1 cellular context compared by ENCODE assay signal in genomic region chrX:136880452-136881013, GRCh38.
TF ChIP-seq lines count a peak whose summit lies in the region.

TSS of gene RBMX (minus strand) at chrX:136880725. CDS start at chrX:136879427, 1,298 bp downstream.

TF ChIP-seq in HEK293, 187 proteins besides CTCF, POLR2A, EP300 and RAD21 (continued from another document):
- TF ChIP-seq ZBTB49 (tag by site-specific recombination; IDR thresholded peaks at IDR 0.05; ENCODE audit: low read depth) (no peak), ZNF561 (tag by site-specific recombination; IDR thresholded peaks at IDR 0.05; ENCODE audit: borderline replicate concordance) (peak; percentile 43; the same call in 1 of the 2 replicates), YY1 (tag by site-specific recombination; IDR thresholded peaks at IDR 0.05) (peak; percentile 79), ZNF571 (tag by site-specific recombination; IDR thresholded peaks at IDR 0.05) (no peak), ZNF2 (tag by site-specific recombination; IDR thresholded peaks at IDR 0.05) (peak; percentile 84), ZBTB8A (tag by site-specific recombination; IDR thresholded peaks at IDR 0.05) (peak; percentile 21; the same call in 1 of the 2 replicates), HIC1 (tag by site-specific recombination; IDR thresholded peaks at IDR 0.05) (no peak), ZNF76 (tag by site-specific recombination; IDR thresholded peaks at IDR 0.05; ENCODE audit: borderline replicate concordance, low read depth) (no peak; the same call in 1 of the 2 replicates), SP7 (tag by site-specific recombination; IDR thresholded peaks at IDR 0.05) (0 out of 2 replicates have a peak, but pooled peaks have one; percentile 6), ZFHX2 (tag by site-specific recombination; conservative IDR thresholded peaks at IDR 0.05) (no peak), ZNF664 (tag by site-specific recombination; IDR thresholded peaks at IDR 0.05) (no peak), ZFP41 (tag by site-specific recombination; IDR thresholded peaks at IDR 0.05; ENCODE audit: borderline replicate concordance) (no peak), ZSCAN16 (tag by site-specific recombination; IDR thresholded peaks at IDR 0.05) (no peak), ZNF274 (IDR thresholded peaks at IDR 0.05; ENCODE audit: low read length) (no peak), ZNF274 (tag by site-specific recombination; IDR thresholded peaks at IDR 0.05; ENCODE audit: borderline replicate concordance) (no peak), SP3 (tag by site-specific recombination; IDR thresholded peaks at IDR 0.05) (peak; percentile 63), GLI2 (tag by site-specific recombination; IDR thresholded peaks at IDR 0.05; ENCODE audit: borderline replicate concordance, low read depth) (no peak), INSM2 (tag by site-specific recombination; IDR thresholded peaks at IDR 0.05) (no peak), ZNF335 (tag by site-specific recombination; conservative IDR thresholded peaks at IDR 0.05) (peak; percentile 73), ZNF302 (tag by site-specific recombination; IDR thresholded peaks at IDR 0.05; ENCODE audit: low read depth) (no peak), ZFP3 (tag by site-specific recombination; IDR thresholded peaks at IDR 0.05; ENCODE audit: low read depth) (no peak), ZNF639 (tag by site-specific recombination; IDR thresholded peaks at IDR 0.05) (no peak; the same call in 1 of the 2 replicates), AEBP2 (tag by site-specific recombination; IDR thresholded peaks at IDR 0.05; ENCODE audit: borderline replicate concordance) (no peak), ZNF670 (tag by site-specific recombination; IDR thresholded peaks at IDR 0.05; ENCODE audit: low read depth) (no peak), ZFP69B (tag by site-specific recombination; IDR thresholded peaks at IDR 0.05) (no peak), KLF16 (tag by site-specific recombination; IDR thresholded peaks at IDR 0.05) (no peak), ZNF692 (tag by site-specific recombination; IDR thresholded peaks at IDR 0.05) (peak; percentile 40; the same call in 1 of the 2 replicates), ZNF394 (tag by site-specific recombination; IDR thresholded peaks at IDR 0.05; ENCODE audit: borderline replicate concordance) (peak; percentile 30; the same call in 1 of the 2 replicates), ZXDB (tag by site-specific recombination; IDR thresholded peaks at IDR 0.05) (peak; percentile 81), ZNF501 (tag by site-specific recombination; IDR thresholded peaks at IDR 0.05) (no peak; the same call in none of the 2 replicates), ZNF112 (tag by site-specific recombination; IDR thresholded peaks at IDR 0.05) (no peak), ZNF449 (tag by site-specific recombination; IDR thresholded peaks at IDR 0.05) (no peak), ZSCAN18 (tag by site-specific recombination; IDR thresholded peaks at IDR 0.05) (no peak), ZNF626 (tag by site-specific recombination; IDR thresholded peaks at IDR 0.05) (no peak), ZBTB26 (tag by site-specific recombination; optimal IDR thresholded peaks at IDR 0.05) (peak; percentile 41), OVOL3 (tag by site-specific recombination; IDR thresholded peaks at IDR 0.05) (no peak), ZNF169 (tag by site-specific recombination; IDR thresholded peaks at IDR 0.05) (no peak), ZNF175 (tag by site-specific recombination; IDR thresholded peaks at IDR 0.05) (no peak)
